In the genomic region with DNA sequence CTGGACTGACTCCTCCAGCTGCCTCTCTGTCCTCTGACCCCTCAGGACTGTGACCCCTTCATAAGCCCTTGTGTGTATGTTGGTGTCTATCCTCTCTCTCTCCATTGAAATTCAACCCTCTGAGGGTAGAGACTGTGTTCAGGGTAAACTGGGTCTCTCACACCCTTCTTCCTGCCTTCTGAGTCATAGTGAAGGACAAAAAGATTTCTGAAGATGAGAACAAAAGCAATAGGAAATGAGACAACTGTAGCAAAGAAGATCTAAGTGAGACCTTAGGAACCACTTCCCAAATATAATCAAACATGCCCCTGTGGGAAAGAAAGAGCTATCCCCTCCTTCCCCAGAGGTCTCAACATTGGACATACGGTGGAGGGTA, we compare ENCODE assay signal across 1 cellular context.
TF ChIP-seq lines count a peak whose summit lies in the region.

No MANE protein-coding gene starts in this region.

TF ChIP-seq in GM23338, 12 proteins besides CTCF, POLR2A, EP300 and RAD21 (continued from another document):
- TF ChIP-seq POLR2AphosphoS5 (IDR thresholded peaks at IDR 0.05; ENCODE audit: low read depth) (no peak), ZNF114 (CRISPR knock-in tag; IDR thresholded peaks at IDR 0.05) (no peak), ZNF331 (CRISPR knock-in tag; IDR thresholded peaks at IDR 0.05; ENCODE audit: low read depth) (no peak), STAT1 (IDR thresholded peaks at IDR 0.05; ENCODE audit: unreplicated experiment) (no peak), EZH2 (IDR thresholded peaks at IDR 0.05; ENCODE audit: low read depth, unreplicated experiment) (no peak), ZNF462 (CRISPR knock-in tag; IDR thresholded peaks at IDR 0.05) (no peak), EZH2phosphoT487 (IDR thresholded peaks at IDR 0.05; ENCODE audit: unreplicated experiment) (no peak), CREB1 (CRISPR knock-in tag; IDR thresholded peaks at IDR 0.05; ENCODE audit: low read depth) (no peak), REST (IDR thresholded peaks at IDR 0.05; ENCODE audit: unreplicated experiment) (no peak)
- TF ChIP-seq, protein P1, sequence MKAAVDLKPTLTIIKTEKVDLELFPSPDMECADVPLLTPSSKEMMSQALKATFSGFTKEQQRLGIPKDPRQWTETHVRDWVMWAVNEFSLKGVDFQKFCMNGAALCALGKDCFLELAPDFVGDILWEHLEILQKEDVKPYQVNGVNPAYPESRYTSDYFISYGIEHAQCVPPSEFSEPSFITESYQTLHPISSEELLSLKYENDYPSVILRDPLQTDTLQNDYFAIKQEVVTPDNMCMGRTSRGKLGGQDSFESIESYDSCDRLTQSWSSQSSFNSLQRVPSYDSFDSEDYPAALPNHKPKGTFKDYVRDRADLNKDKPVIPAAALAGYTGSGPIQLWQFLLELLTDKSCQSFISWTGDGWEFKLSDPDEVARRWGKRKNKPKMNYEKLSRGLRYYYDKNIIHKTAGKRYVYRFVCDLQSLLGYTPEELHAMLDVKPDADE (IDR thresholded peaks at IDR 0.05): no peak
